8 cellular contexts compared by ENCODE assay signal in the genomic region with DNA sequence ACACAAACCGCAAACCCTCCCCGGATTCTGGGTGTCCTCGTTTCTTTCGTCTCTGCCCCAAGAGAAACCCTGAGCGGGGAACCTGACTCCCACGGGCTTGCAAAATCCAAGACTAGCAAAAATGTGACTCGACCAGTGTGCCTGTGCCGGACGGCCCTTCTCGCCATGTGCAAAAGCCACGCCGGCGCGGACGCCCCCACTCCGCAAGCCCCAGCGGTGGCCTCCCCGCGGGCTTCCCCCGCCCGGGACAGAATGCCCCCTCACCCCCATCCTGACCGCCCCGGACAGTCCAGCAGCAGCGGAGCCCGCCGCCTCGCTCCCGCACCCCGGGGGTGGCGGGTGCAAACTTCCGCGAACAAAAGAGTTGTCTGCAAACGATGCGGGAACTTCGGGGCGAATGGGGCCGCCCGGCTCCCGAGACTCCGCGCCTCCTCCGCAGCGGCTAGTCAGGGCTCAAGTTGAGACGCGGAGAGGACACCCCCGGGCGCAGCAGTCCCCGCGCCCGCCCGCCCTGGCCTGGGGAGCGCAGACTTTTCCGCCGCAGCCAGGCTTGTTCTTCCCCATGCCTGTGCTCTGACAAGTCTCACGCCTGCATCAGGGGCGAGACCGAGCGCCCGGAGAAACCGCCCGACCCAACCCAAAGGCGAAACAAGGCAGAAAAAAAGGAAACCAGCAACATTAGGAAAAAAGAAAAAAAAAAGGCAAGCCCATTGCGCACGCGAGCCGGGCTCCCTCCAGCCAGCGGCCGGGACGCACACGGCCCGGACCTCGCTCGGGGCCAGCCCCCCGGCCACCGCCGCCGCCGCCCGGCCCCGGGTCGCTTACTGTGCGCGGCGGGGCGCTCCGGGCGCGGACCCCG. TPM values are rescaled to one million over a fixed set of nuclear protein-coding genes. Genes with fewer than 3 reads are reported as not detected.
DNase-seq lines count a peak whose midpoint lies in the region; ATAC-seq and TF ChIP-seq lines count a peak whose summit lies in the region.

No MANE protein-coding gene starts in this region.

- peak overlapping the region; percentile 90 to 92 for H3K27ac Mint-ChIP-seq in natural killer cell

- no peaks in the 10 kb centered on the region for H3K36me3 Mint-ChIP-seq in natural killer cell

- H3K27me3 Mint-ChIP-seq in natural killer cell (ENCODE audit: low read depth in 2 of 2): no peaks in the 10 kb centered on the region

- intact Hi-C loops in natural killer cell (cut with micrococcal nuclease): loop anchor here (1.0 kb wide), 1 partner anchor 49 kb away; no protein-coding TSS in a partner anchor

- no peak for TF ChIP-seq CTCF in natural killer cell (IDR thresholded peaks at IDR 0.05)

- peak; percentile 79 for DNase-seq in activated CD8-positive, alpha-beta memory T cell treated with anti-CD3 and anti-CD28 coated beads for 24 hours
- DNase-seq in activated CD8-positive, alpha-beta memory T cell treated with anti-CD3 and anti-CD28 coated beads, Interleukin-2, amount 50 U/mL, for 4 hours: no peak
- DNase-seq in HT-29 (ENCODE audit: low spot score): peak; percentile 26
- peak; percentile 42 for DNase-seq in activated CD4-positive, alpha-beta T cell treated with anti-CD3 and anti-CD28 coated beads for 48 hours
- peak; percentile 43 for DNase-seq in natural killer cell
- DNase-seq in mucosa of gallbladder (ENCODE audit: low spot score): no peak
- DNase-seq in NCI-H1436 (lab: John Stamatoyannopoulos, UW): no peak

- H3K4me1 Mint-ChIP-seq in natural killer cell: peaks cover 54 to 62% of the 10 kb centered on the region in 2 donors

- peak overlapping the region; percentile 99 for H3K4me3 Mint-ChIP-seq in natural killer cell

- ATAC-seq in esophagus mucosa: peak; percentile 24
- peak; percentile 7 to 45 (median 29) for ATAC-seq in natural killer cell

- no peaks in the 10 kb centered on the region for H3K9me3 Mint-ChIP-seq in natural killer cell

RNA-seq across cellular contexts. Expression of gene FAM53B, which starts 0.8 kb away (rescaled TPM):
- 17.8 and 20.2 TPM in 2 replicates for total RNA-seq in HT-29 (2014; rRNA removed; shearing (Covaris generic))
- total RNA-seq in esophagus mucosa (24.9 TPM), natural killer cell (100 to 1,000 TPM in 2 of 3 donors, 10 to 100 TPM in 1; 77.4 to 172 (median 121) TPM), mucosa of gallbladder (27.1 TPM)

RNA-seq across cellular contexts. Expression of gene EEF1AKMT2, which starts 48.3 kb away (rescaled TPM):
- 10.7 and 14.0 TPM in 2 replicates for total RNA-seq in HT-29 (2014; rRNA removed; shearing (Covaris generic))
- total RNA-seq in esophagus mucosa (10.0 TPM), natural killer cell (10 to 100 TPM; 12.5 to 20.6 (median 20.1) TPM), mucosa of gallbladder (12.2 TPM)

RNA-seq across cellular contexts. Expression of gene ABRAXAS2, which starts 58.2 kb away (rescaled TPM):
- 4.1 and 5.1 TPM in 2 replicates for total RNA-seq in HT-29 (2014; rRNA removed; shearing (Covaris generic))
- 11.2 TPM for total RNA-seq in esophagus mucosa
- 10 to 100 TPM in 2 of 3 donors, 1 to 10 TPM in 1; 7.5 to 10.9 (median 10.2) TPM for total RNA-seq in natural killer cell
- total RNA-seq in mucosa of gallbladder: 13.8 TPM

Comparison
In these comparisons a context has a peak if more than half of its experiments do, and no peak if none do; other contexts are left out.
1. DNase-seq: peak in activated CD8-positive, alpha-beta memory T cell treated with anti-CD3 and anti-CD28 coated beads for 24 hours (single experiment), HT-29 (single experiment), activated CD4-positive, alpha-beta T cell treated with anti-CD3 and anti-CD28 coated beads for 48 hours (single experiment) and natural killer cell (single experiment); none in activated CD8-positive, alpha-beta memory T cell treated with anti-CD3 and anti-CD28 coated beads, Interleukin-2, amount 50 U/mL, for 4 hours (single experiment), mucosa of gallbladder (single experiment) and NCI-H1436 (single experiment).